8 cellular contexts compared by ENCODE assay signal in genomic region chr7:42843209-42843800, GRCh38.
DNase-seq lines count a peak whose midpoint lies in the region; ATAC-seq and TF ChIP-seq lines count a peak whose summit lies in the region.

No MANE protein-coding gene starts in this region.

- H3K9me3 ChIP-seq in gastroesophageal sphincter: no peaks in the 10 kb centered on the region
- no peaks in the 10 kb centered on the region for H3K9me3 ChIP-seq in prostate gland

- peak; percentile 4 for DNase-seq in stimulated activated CD4-positive, alpha-beta T cell treated with anti-CD3 and anti-CD28 coated beads, Interleukin-12 subunit alpha, Interleukin-12 subunit beta, amount 100 ng/mL, for 4 hours
- DNase-seq in stimulated activated CD4-positive, alpha-beta T cell treated with anti-CD3 and anti-CD28 coated beads, Interleukin-4, amount 100 ng/mL, for 4 hours: no peak
- peak; percentile 64 for DNase-seq in SK-N-DZ (ENCODE audit: low spot score)
- peak; percentile 26 for DNase-seq in prostate gland (ENCODE audit: low spot score)

- no peaks in the 10 kb centered on the region for H3K36me3 ChIP-seq in gastroesophageal sphincter
- H3K36me3 ChIP-seq in prostate gland: no peaks in the 10 kb centered on the region

- TF ChIP-seq POLR2A in gastroesophageal sphincter (IDR thresholded peaks at IDR 0.05): no peak
- no peak for TF ChIP-seq POLR2A in prostate gland (IDR thresholded peaks at IDR 0.05)

- H3K27me3 ChIP-seq in gastroesophageal sphincter: peaks cover 7% of the 10 kb centered on the region
- no peaks in the 10 kb centered on the region for H3K27me3 ChIP-seq in prostate gland (replicated peaks; ENCODE audit: insufficient read depth)

- TF ChIP-seq CTCF in gastroesophageal sphincter (IDR thresholded peaks at IDR 0.05) (peak; percentile 25 to 67 (median 50)), prostate gland (IDR thresholded peaks at IDR 0.05) (peak in 3 of 4 experiments; percentile 15 to 57 (median 55))

- WGBS in gastroesophageal sphincter (ENCODE audit: low coverage in 1 of 2), 2 donors: 32 to 33% methylated on average over 12 of the region's 12 CpGs
- 27% methylated on average over 12 of the region's 12 CpGs for WGBS in prostate gland

- H3K4me1 ChIP-seq in gastroesophageal sphincter (peaks cover 0 to 6% (median 0%) of the 10 kb centered on the region in 3 donors), prostate gland (replicated peaks) (no peaks in the 10 kb centered on the region)

- ATAC-seq in HG03521 (IDR thresholded peaks at IDR 0.05; ENCODE audit: unreplicated experiment) (peak; percentile 64), gastroesophageal sphincter (no peak), GM21447 (IDR thresholded peaks at IDR 0.05; ENCODE audit: unreplicated experiment) (no peak), HG03175 (IDR thresholded peaks at IDR 0.05; ENCODE audit: unreplicated experiment) (no peak)

- no peak for TF ChIP-seq EP300 in gastroesophageal sphincter (IDR thresholded peaks at IDR 0.05)

- H3K4me3 ChIP-seq in gastroesophageal sphincter (peak overlapping the region in 1 of 2 donors; percentile 14), prostate gland (no peak overlapping the region)

- intact Hi-C loops in prostate gland (cut with DNase I): loop anchor here (5.0 kb wide), 1 partner anchor 901 kb away; no protein-coding TSS in a partner anchor

- H3K27ac ChIP-seq in gastroesophageal sphincter (no peak overlapping the region), prostate gland (no peak overlapping the region)

Comparison
In these comparisons a context has a peak if more than half of its experiments do, and no peak if none do; other contexts are left out.
1. DNase-seq: peak in stimulated activated CD4-positive, alpha-beta T cell treated with anti-CD3 and anti-CD28 coated beads, Interleukin-12 subunit alpha, Interleukin-12 subunit beta, amount 100 ng/mL, for 4 hours (single experiment), SK-N-DZ (single experiment) and prostate gland (single experiment); none in stimulated activated CD4-positive, alpha-beta T cell treated with anti-CD3 and anti-CD28 coated beads, Interleukin-4, amount 100 ng/mL, for 4 hours (0 of 2).